Comparison of ENCODE assay signal across 22 cellular contexts in genomic region chr4:93368968-93369367, GRCh38.
"Had no signal": no experiment of that assay in that cellular context is flagged by ENCODE, and none has a peak within 500 bp of the region (broad histone marks: within the 10 kb centered on the region; RNA-seq: fewer than 3 reads in every experiment).

No MANE protein-coding gene starts in this region.

- ATAC-seq: activated CD4-positive, alpha-beta T cell treated with anti-CD3 and anti-CD28 coated beads for 36 hours; activated naive CD4-positive, alpha-beta T cell treated with anti-CD3 and anti-CD28 coated beads, Interleukin-2, amount 50 U/mL, for 72 hours; activated T-cell treated with anti-CD3 and anti-CD28 coated beads, Interleukin-2, amount 50 U/mL, for 72 hours; esophagus mucosa; heart left ventricle; left lung; lower lobe of right lung; mucosa of descending colon; right lobe of liver had no signal

- H3K4me1 ChIP-seq: breast epithelium, heart left ventricle, left lung, lower lobe of right lung, right lobe of liver, tibial nerve had no signal

- FAIRE-seq: islet of Langerhans had no signal

- H3K4me3 ChIP-seq: breast epithelium, heart left ventricle, left lung, lower lobe of right lung, mucosa of descending colon, ovary, right lobe of liver, tibial nerve had no signal

- H3K9me3 ChIP-seq: lower lobe of right lung, neutrophil, ovary, right lobe of liver had no signal

- H3K27ac ChIP-seq: breast epithelium, heart left ventricle, left lung, lower lobe of right lung, neutrophil, ovary, right lobe of liver, tibial nerve had no signal

- H3K36me3 ChIP-seq: breast epithelium, heart left ventricle, left lung, lower lobe of right lung, neutrophil, ovary, right lobe of liver, tibial nerve had no signal

- DNase-seq: activated CD4-positive, alpha-beta T cell treated with anti-CD3 and anti-CD28 coated beads for 36 hours; activated CD4-positive, alpha-beta T cell treated with anti-CD3 and anti-CD28 coated beads, Interleukin-2, amount 50 U/mL, for 4 hours; activated CD4-positive, CD25-positive, alpha-beta regulatory T cell; activated naive CD4-positive, alpha-beta T cell; activated T-cell treated with anti-CD3 and anti-CD28 coated beads for 4 hours; activated T-cell treated with anti-CD3 and anti-CD28 coated beads, Interleukin-2, amount 50 U/mL, for 72 hours; central memory CD4-positive, alpha-beta T cell; foreskin fibroblast; heart left ventricle; left lung; lower lobe of right lung; mucosa of descending colon; ovary; right lobe of liver; stimulated activated CD4-positive, alpha-beta T cell treated with anti-CD3 and anti-CD28 coated beads, Interleukin-2, amount 100 ng/mL, for 48 hours; stimulated activated naive CD4-positive, alpha-beta T cell treated with Interleukin-2 at 50 U/mL for 16 hours had no signal

- H3K27me3 ChIP-seq: breast epithelium, heart left ventricle, left lung, neutrophil, ovary, right lobe of liver, tibial nerve had no signal
